8 cellular contexts compared by ENCODE assay signal in genomic region chr21:46636550-46637289, GRCh38. TPM values are rescaled to one million over a fixed set of nuclear protein-coding genes. Genes with fewer than 3 reads are reported as not detected.
A peak's percentile ranks its signal among the peaks of the same experiment; 100 is the strongest.
DNase-seq lines count a peak whose midpoint lies in the region; ATAC-seq, FAIRE-seq and TF ChIP-seq lines count a peak whose summit lies in the region.

No MANE protein-coding gene starts in this region.

- H3K27ac ChIP-seq in A673 (ENCODE audit: low read depth, low read length, poor library complexity, severe bottlenecking) (no peak overlapping the region), KMS-11 (no peak overlapping the region), muscle layer of duodenum (ENCODE audit: low read length) (peak overlapping the region; percentile 96)

- H3K4me3 ChIP-seq in A673 (ENCODE audit: low read depth, low read length, poor library complexity, severe bottlenecking), result peak overlapping the region; percentile 94
- H3K4me3 ChIP-seq in KMS-11 (IDR thresholded peaks at IDR 0.05; ENCODE audit: insufficient read depth, low read depth, low read length), result no peak overlapping the region
- H3K4me3 ChIP-seq in muscle layer of duodenum (ENCODE audit: low read depth in 1 of 2, low read length in 2 of 2), result peak overlapping the region; percentile 93 to 98

- H2AFZ ChIP-seq in KMS-11 (ENCODE audit: low read depth), result no peak overlapping the region

- TF ChIP-seq POLR2A in H54 (IDR thresholded peaks at IDR 0.05; ENCODE audit: low read depth, low read length), result no peak

- no peak overlapping the region for H3K9ac ChIP-seq in KMS-11

- no peak for ATAC-seq in HG02763 (IDR thresholded peaks at IDR 0.05; ENCODE audit: unreplicated experiment)
- no peak for ATAC-seq in GM19452 (IDR thresholded peaks at IDR 0.05; ENCODE audit: unreplicated experiment)

- POLR2A ChIA-PET in A673 (lab: Charles Lee; ENCODE audit: low non-redundant PET), result interaction anchor here (0.6 kb wide), 1 partner anchor 11 kb away, joined by 3 read pairs; no protein-coding TSS in a partner anchor

- TSS peak; percentile 38 for BruUV-seq in A673 (replicated peaks; lab: Mats Ljungman, UMichigan)

- H3K4me1 ChIP-seq in A673 (ENCODE audit: insufficient read depth, low read length, poor library complexity, severe bottlenecking), result peaks cover 19% of the 10 kb centered on the region
- H3K4me1 ChIP-seq in KMS-11 (ENCODE audit: low read depth, poor library complexity, severe bottlenecking), result peaks cover 29% of the 10 kb centered on the region
- peaks cover 12 to 27% of the 10 kb centered on the region in 2 donors for H3K4me1 ChIP-seq in muscle layer of duodenum (ENCODE audit: control insufficient read depth in 1 of 2, insufficient read depth in 2 of 2, low read length in 2 of 2)

- CTCF ChIA-PET in A673 (lab: Charles Lee), result no interaction called here

- no peak for FAIRE-seq in H54 (lab: Jason Lieb, UNC)

- peaks cover 11% of the 10 kb centered on the region for H3K36me3 ChIP-seq in A673 (ENCODE audit: insufficient read depth, low read length, poor library complexity, severe bottlenecking)
- no peaks in the 10 kb centered on the region for H3K36me3 ChIP-seq in KMS-11 (ENCODE audit: insufficient read depth)
- H3K36me3 ChIP-seq in muscle layer of duodenum (ENCODE audit: control insufficient read depth in 1 of 2, insufficient read depth in 2 of 2, low read length in 2 of 2), result peaks cover 0 to 9% of the 10 kb centered on the region in 2 donors

- H3K4me2 ChIP-seq in KMS-11, result peak overlapping the region; percentile 65

- DNase-seq in A673 (ENCODE audit: low spot score) (no peak), HuH-7 (ENCODE audit: low spot score) (no peak), H54 (ENCODE audit: insufficient read length, low spot score) (no peak)
- peak; percentile 31 for DNase-seq in central memory CD4-positive, alpha-beta T cell

- intact Hi-C loops in A673 (cut with micrococcal nuclease; ENCODE audit: unreplicated experiment), result no loop called here

- H3K9me3 ChIP-seq in A673 (ENCODE audit: low read depth, low read length, poor library complexity, severe bottlenecking) (no peaks in the 10 kb centered on the region), muscle layer of duodenum (ENCODE audit: control insufficient read depth in 1 of 2, low read length in 2 of 2) (no peaks in the 10 kb centered on the region)

- TF ChIP-seq CTCF in A673 (conservative IDR thresholded peaks at IDR 0.05; ENCODE audit: low read depth, low read length) (no peak), KMS-11 (conservative IDR thresholded peaks at IDR 0.05; ENCODE audit: low read depth, low read length) (no peak)

- H3K27me3 ChIP-seq in A673 (replicated peaks; ENCODE audit: insufficient read depth, low read depth, low read length, poor library complexity) (no peaks in the 10 kb centered on the region), KMS-11 (ENCODE audit: insufficient read depth, low read depth) (no peaks in the 10 kb centered on the region), muscle layer of duodenum (ENCODE audit: low read depth, low read length) (no peaks in the 10 kb centered on the region)

- H4K20me1 ChIP-seq in KMS-11 (ENCODE audit: insufficient read depth), result no peaks in the 10 kb centered on the region

- H3K79me2 ChIP-seq in KMS-11 (ENCODE audit: insufficient read depth, low read depth), result no peaks in the 10 kb centered on the region

RNA-seq across cellular contexts. Expression of gene PRMT2, which starts 1.2 kb away (rescaled TPM):
- 86.4 and 88.0 TPM in 2 replicates for total RNA-seq in A673 (2021)

RNA-seq across cellular contexts. Expression of gene S100B, which starts 31.8 kb away (rescaled TPM):
- total RNA-seq in A673 (2021), result not detected in 2 replicates
